8 cellular contexts compared by ENCODE assay signal in genomic region chr2:218962859-218963492, GRCh38. TPM values are rescaled to one million over a fixed set of nuclear protein-coding genes. Genes with fewer than 3 reads are reported as not detected.
DNase-seq lines count a peak whose midpoint lies in the region; ATAC-seq and TF ChIP-seq lines count a peak whose summit lies in the region.

No MANE protein-coding gene starts in this region.

- no peaks in the 10 kb centered on the region for H3K36me3 ChIP-seq in HEK293 (ENCODE audit: control insufficient read depth in 2 of 2, insufficient read depth in 1 of 2, low read length in 2 of 2)

- no peak overlapping the region for H3K27ac ChIP-seq in HEK293 (ENCODE audit: extremely low read depth, low read depth, low read length)

- H3K9me3 ChIP-seq in HEK293 (ENCODE audit: control insufficient read depth, insufficient read depth, low read depth, low read length) = no peaks in the 10 kb centered on the region

- POLR2A ChIA-PET in HEK293 (lab: Yijun Ruan, JAX) = interaction anchor here (1.2 kb wide), 1 partner anchor 17 kb away, joined by 4 read pairs; no protein-coding TSS in a partner anchor

- no peak for TF ChIP-seq CTCF in HEK293 (tag by site-specific recombination; IDR thresholded peaks at IDR 0.05)

- H3K4me1 ChIP-seq in HEK293 (ENCODE audit: control insufficient read depth, insufficient read depth, low read length) = peaks cover 9% of the 10 kb centered on the region

- CTCF ChIA-PET in HEK293 (lab: Yijun Ruan, JAX) = interaction anchor here (0.6 to 6.2 kb wide), 6 partner anchors 13 to 191 kb away, joined by 3 to 65 read pairs (median 6); no protein-coding TSS in a partner anchor

- peak; percentile 29 to 55 for ATAC-seq in left cardiac atrium
- ATAC-seq in GM21723 (IDR thresholded peaks at IDR 0.05; ENCODE audit: unreplicated experiment) = no peak
- ATAC-seq in HG02642 (IDR thresholded peaks at IDR 0.05; ENCODE audit: poor library complexity, unreplicated experiment) = no peak

- intact Hi-C loops in left cardiac atrium (cut with DNase I) = no loop called here
- intact Hi-C loops in posterior vena cava (cut with DNase I) = no loop called here

- DNase-seq in 8988T (peak; percentile 52), NCI-H774 (lab: John Stamatoyannopoulos, UW) (peak; percentile 97), left cardiac atrium (peak; percentile 71), posterior vena cava (ENCODE audit: low spot score) (peak; percentile 93)
- peak; percentile 60 for DNase-seq in activated naive CD4-positive, alpha-beta T cell treated with Interleukin-2 at 50 U/mL for 16 hours

- H3K4me3 ChIP-seq in HEK293 (ENCODE audit: low read depth, low read length) = peak overlapping the region; percentile 39

TF ChIP-seq in HEK293, 187 proteins besides CTCF, POLR2A, EP300 and RAD21 (continues in another document):
- TF ChIP-seq ZBTB8A (tag by site-specific recombination; IDR thresholded peaks at IDR 0.05) = peak; percentile 63
- TF ChIP-seq GLIS1 (tag by site-specific recombination; IDR thresholded peaks at IDR 0.05) = 0 out of 2 replicates have a peak, but pooled peaks have one; percentile 17
- TF ChIP-seq, protein P1, sequence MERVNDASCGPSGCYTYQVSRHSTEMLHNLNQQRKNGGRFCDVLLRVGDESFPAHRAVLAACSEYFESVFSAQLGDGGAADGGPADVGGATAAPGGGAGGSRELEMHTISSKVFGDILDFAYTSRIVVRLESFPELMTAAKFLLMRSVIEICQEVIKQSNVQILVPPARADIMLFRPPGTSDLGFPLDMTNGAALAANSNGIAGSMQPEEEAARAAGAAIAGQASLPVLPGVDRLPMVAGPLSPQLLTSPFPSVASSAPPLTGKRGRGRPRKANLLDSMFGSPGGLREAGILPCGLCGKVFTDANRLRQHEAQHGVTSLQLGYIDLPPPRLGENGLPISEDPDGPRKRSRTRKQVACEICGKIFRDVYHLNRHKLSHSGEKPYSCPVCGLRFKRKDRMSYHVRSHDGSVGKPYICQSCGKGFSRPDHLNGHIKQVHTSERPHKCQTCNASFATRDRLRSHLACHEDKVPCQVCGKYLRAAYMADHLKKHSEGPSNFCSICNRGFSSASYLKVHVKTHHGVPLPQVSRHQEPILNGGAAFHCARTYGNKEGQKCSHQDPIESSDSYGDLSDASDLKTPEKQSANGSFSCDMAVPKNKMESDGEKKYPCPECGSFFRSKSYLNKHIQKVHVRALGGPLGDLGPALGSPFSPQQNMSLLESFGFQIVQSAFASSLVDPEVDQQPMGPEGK (tag by site-specific recombination; IDR thresholded peaks at IDR 0.05) = peak; percentile 51; the same call in 1 of the 2 replicates
- TF ChIP-seq, protein P2, sequence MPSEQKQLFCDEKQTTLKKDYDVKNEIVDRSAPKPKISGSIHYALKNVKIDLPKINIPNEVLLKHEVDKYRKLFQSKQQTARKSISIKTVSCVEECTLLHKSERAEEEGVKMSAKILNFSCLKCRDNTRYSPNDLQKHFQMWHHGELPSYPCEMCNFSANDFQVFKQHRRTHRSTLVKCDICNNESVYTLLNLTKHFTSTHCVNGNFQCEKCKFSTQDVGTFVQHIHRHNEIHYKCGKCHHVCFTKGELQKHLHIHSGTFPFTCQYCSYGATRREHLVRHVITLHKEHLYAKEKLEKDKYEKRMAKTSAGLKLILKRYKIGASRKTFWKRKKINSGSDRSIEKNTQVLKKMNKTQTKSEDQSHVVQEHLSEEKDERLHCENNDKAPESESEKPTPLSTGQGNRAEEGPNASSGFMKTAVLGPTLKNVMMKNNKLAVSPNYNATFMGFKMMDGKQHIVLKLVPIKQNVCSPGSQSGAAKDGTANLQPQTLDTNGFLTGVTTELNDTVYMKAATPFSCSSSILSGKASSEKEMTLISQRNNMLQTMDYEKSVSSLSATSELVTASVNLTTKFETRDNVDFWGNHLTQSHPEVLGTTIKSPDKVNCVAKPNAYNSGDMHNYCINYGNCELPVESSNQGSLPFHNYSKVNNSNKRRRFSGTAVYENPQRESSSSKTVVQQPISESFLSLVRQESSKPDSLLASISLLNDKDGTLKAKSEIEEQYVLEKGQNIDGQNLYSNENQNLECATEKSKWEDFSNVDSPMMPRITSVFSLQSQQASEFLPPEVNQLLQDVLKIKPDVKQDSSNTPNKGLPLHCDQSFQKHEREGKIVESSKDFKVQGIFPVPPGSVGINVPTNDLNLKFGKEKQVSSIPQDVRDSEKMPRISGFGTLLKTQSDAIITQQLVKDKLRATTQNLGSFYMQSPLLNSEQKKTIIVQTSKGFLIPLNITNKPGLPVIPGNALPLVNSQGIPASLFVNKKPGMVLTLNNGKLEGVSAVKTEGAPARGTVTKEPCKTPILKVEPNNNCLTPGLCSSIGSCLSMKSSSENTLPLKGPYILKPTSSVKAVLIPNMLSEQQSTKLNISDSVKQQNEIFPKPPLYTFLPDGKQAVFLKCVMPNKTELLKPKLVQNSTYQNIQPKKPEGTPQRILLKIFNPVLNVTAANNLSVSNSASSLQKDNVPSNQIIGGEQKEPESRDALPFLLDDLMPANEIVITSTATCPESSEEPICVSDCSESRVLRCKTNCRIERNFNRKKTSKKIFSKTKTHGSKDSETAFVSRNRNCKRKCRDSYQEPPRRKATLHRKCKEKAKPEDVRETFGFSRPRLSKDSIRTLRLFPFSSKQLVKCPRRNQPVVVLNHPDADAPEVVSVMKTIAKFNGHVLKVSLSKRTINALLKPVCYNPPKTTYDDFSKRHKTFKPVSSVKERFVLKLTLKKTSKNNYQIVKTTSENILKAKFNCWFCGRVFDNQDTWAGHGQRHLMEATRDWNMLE (tag by site-specific recombination; conservative IDR thresholded peaks at IDR 0.05; ENCODE audit: low read depth) = peak; percentile 65; the same call in 1 of the 2 replicates
- TF ChIP-seq OSR2 (tag by site-specific recombination; IDR thresholded peaks at IDR 0.05) = no peak
- 0 out of 2 replicates have a peak, but pooled peaks have one; percentile 38 for TF ChIP-seq HOXD13 (CRISPR knock-in tag; IDR thresholded peaks at IDR 0.05; ENCODE audit: borderline replicate concordance)
- TF ChIP-seq, protein P3, sequence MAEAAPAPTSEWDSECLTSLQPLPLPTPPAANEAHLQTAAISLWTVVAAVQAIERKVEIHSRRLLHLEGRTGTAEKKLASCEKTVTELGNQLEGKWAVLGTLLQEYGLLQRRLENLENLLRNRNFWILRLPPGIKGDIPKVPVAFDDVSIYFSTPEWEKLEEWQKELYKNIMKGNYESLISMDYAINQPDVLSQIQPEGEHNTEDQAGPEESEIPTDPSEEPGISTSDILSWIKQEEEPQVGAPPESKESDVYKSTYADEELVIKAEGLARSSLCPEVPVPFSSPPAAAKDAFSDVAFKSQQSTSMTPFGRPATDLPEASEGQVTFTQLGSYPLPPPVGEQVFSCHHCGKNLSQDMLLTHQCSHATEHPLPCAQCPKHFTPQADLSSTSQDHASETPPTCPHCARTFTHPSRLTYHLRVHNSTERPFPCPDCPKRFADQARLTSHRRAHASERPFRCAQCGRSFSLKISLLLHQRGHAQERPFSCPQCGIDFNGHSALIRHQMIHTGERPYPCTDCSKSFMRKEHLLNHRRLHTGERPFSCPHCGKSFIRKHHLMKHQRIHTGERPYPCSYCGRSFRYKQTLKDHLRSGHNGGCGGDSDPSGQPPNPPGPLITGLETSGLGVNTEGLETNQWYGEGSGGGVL (tag by site-specific recombination; IDR thresholded peaks at IDR 0.05) = no peak
- no peak for TF ChIP-seq KLF9 (tag by site-specific recombination; IDR thresholded peaks at IDR 0.05; ENCODE audit: low read depth)
- peak; percentile 83 for TF ChIP-seq ZBTB17 (tag by site-specific recombination; IDR thresholded peaks at IDR 0.05)
- TF ChIP-seq ZEB2 (tag by site-specific recombination; IDR thresholded peaks at IDR 0.05) = 0 out of 2 replicates have a peak, but pooled peaks have one; percentile 24
- TF ChIP-seq ZNF341 (tag by site-specific recombination; IDR thresholded peaks at IDR 0.05; ENCODE audit: low read depth) = peak; percentile 100
- peak; percentile 51 for TF ChIP-seq ZBTB26 (tag by site-specific recombination; optimal IDR thresholded peaks at IDR 0.05)
- peak; percentile 89 for TF ChIP-seq SP2 (tag by site-specific recombination; IDR thresholded peaks at IDR 0.05)
- no peak for TF ChIP-seq ZNF404 (tag by site-specific recombination; IDR thresholded peaks at IDR 0.05)
- TF ChIP-seq ZNF2 (tag by site-specific recombination; IDR thresholded peaks at IDR 0.05) = 0 out of 2 replicates have a peak, but pooled peaks have one; percentile 22
- TF ChIP-seq WT1 (tag by site-specific recombination; IDR thresholded peaks at IDR 0.05) = no peak
- no peak for TF ChIP-seq ZNF292 (tag by site-specific recombination; IDR thresholded peaks at IDR 0.05; ENCODE audit: borderline replicate concordance, low read depth)
- TF ChIP-seq KLF10 (tag by site-specific recombination; IDR thresholded peaks at IDR 0.05) = no peak
- 0 out of 2 replicates have a peak, but pooled peaks have one; percentile 21 for TF ChIP-seq ZXDB (tag by site-specific recombination; IDR thresholded peaks at IDR 0.05)
- peak; percentile 78 for TF ChIP-seq ZNF629 (tag by site-specific recombination; IDR thresholded peaks at IDR 0.05)
- TF ChIP-seq ZNF660 (tag by site-specific recombination; IDR thresholded peaks at IDR 0.05) = 0 out of 2 replicates have a peak, but pooled peaks have one; percentile 23

RNA-seq across cellular contexts. Expression of gene CDK5R2, which starts 3.5 kb away (rescaled TPM):
- total RNA-seq in left cardiac atrium (not detected), posterior vena cava (not detected)

RNA-seq across cellular contexts. Expression of gene FEV, which starts 22.0 kb away (rescaled TPM):
- not detected for total RNA-seq in left cardiac atrium
- not detected for total RNA-seq in posterior vena cava

RNA-seq across cellular contexts. Expression of gene CRYBA2, which starts 30.2 kb away (rescaled TPM):
- total RNA-seq in left cardiac atrium (not detected), posterior vena cava (not detected)

Comparison
In these comparisons a context has a peak if more than half of its experiments do, and no peak if none do; other contexts are left out.
1. ATAC-seq: peak in left cardiac atrium (2 of 2); none in GM21723 (single experiment) and HG02642 (single experiment).
2. Peak in every context shown above with its lines, with median percentiles within 50 percentile points of each other: DNase-seq.